10 cellular contexts compared by ENCODE assay signal in genomic region chr2:229342376-229342775, GRCh38.
DNase-seq lines count a peak whose midpoint lies in the region; ATAC-seq and TF ChIP-seq lines count a peak whose summit lies in the region.
"Had no signal": no experiment of that assay in that cellular context is flagged by ENCODE, and none has a peak within 500 bp of the region (broad histone marks: within the 10 kb centered on the region; RNA-seq: fewer than 3 reads in every experiment).

No MANE protein-coding gene starts in this region.

- POLR2A ChIA-PET in RWPE1 (lab: Yijun Ruan, JAX; ENCODE audit: low non-redundant PET), result no interaction called here

- no peak overlapping the region for H3K4me3 ChIP-seq in right cardiac atrium (ENCODE audit: low read length)
- no peak overlapping the region for H3K4me3 ChIP-seq in transverse colon

- H3K4me3 Mint-ChIP-seq in activated CD8-positive, alpha-beta memory T cell treated with anti-CD3 and anti-CD28 coated beads, Interleukin-2, amount 10 ng/mL, durations not matched to agents 7 days and 5 days, result no peak overlapping the region
- H3K4me3 Mint-ChIP-seq: activated B cell treated with CpG ODN at 0.5 μM for 24 hours, memory B cell had no signal

- no peaks in the 10 kb centered on the region for H3K27me3 Mint-ChIP-seq in activated CD8-positive, alpha-beta memory T cell treated with anti-CD3 and anti-CD28 coated beads, Interleukin-2, amount 10 ng/mL, durations not matched to agents 7 days and 5 days

- H3K9me3 Mint-ChIP-seq in activated CD8-positive, alpha-beta memory T cell treated with anti-CD3 and anti-CD28 coated beads, Interleukin-2, amount 10 ng/mL, durations not matched to agents 7 days and 5 days (ENCODE audit: low read depth), result peaks cover 2% of the 10 kb centered on the region
- H3K9me3 Mint-ChIP-seq: activated B cell treated with CpG ODN at 0.5 μM for 24 hours, memory B cell had no signal

- 43% methylated on average over 4 of the region's 4 CpGs for WGBS in right cardiac atrium
- WGBS in transverse colon (ENCODE audit: low coverage in 1 of 2), 2 donors, result 40 to 50% methylated on average over 1 to 4 of the region's 4 CpGs

- no peaks in the 10 kb centered on the region for H3K36me3 ChIP-seq in transverse colon

- peak overlapping the region; percentile 71 for H3K27ac ChIP-seq in RWPE1
- no peak overlapping the region for H3K27ac ChIP-seq in right cardiac atrium (ENCODE audit: low read length)
- no peak overlapping the region for H3K27ac ChIP-seq in transverse colon

- DNase-seq in activated CD8-positive, alpha-beta memory T cell treated with anti-CD3 and anti-CD28 coated beads, Interleukin-2, amount 50 U/mL, for 48 hours, result peak; percentile 49
- no peak for DNase-seq in activated CD8-positive, alpha-beta memory T cell treated with anti-CD3 and anti-CD28 coated beads, Interleukin-2, amount 10 ng/mL, durations not matched to agents 7 days and 5 days
- DNase-seq in RWPE1 (ENCODE audit: low spot score), result peak; percentile 40
- peak in 2 of 3 donors; percentile 67 to 80 for DNase-seq in right cardiac atrium
- DNase-seq in transverse colon, result peak; percentile 31
- DNase-seq: activated B cell treated with CpG ODN at 0.5 μM for 24 hours had no signal

- TF ChIP-seq EP300 in transverse colon (IDR thresholded peaks at IDR 0.05; ENCODE audit: low read depth), result no peak

- intact Hi-C loops in right cardiac atrium (cut with DNase I), result loop anchor here in 2 of 4 donors (10.0 kb wide), 1 partner anchor 242 kb away; no protein-coding TSS in a partner anchor
- intact Hi-C loops in transverse colon (cut with DNase I; ENCODE audit: low total_unique reads), result no loop called here

- no peaks in the 10 kb centered on the region for H3K27me3 ChIP-seq in right cardiac atrium (ENCODE audit: control insufficient read depth, insufficient read depth)
- H3K27me3 ChIP-seq in transverse colon, result no peaks in the 10 kb centered on the region

- H3K36me3 Mint-ChIP-seq in activated CD8-positive, alpha-beta memory T cell treated with anti-CD3 and anti-CD28 coated beads, Interleukin-2, amount 10 ng/mL, durations not matched to agents 7 days and 5 days, result no peaks in the 10 kb centered on the region
- H3K36me3 Mint-ChIP-seq: memory B cell had no signal

- no peak overlapping the region for H3K27ac Mint-ChIP-seq in activated CD8-positive, alpha-beta memory T cell treated with anti-CD3 and anti-CD28 coated beads, Interleukin-2, amount 10 ng/mL, durations not matched to agents 7 days and 5 days
- H3K27ac Mint-ChIP-seq: activated B cell treated with CpG ODN at 0.5 μM for 24 hours, memory B cell had no signal

- CTCF ChIA-PET in activated CD8-positive, alpha-beta memory T cell treated with anti-CD3 and anti-CD28 coated beads, Interleukin-2, amount 10 ng/mL, durations not matched to agents 7 days and 5 days (lab: Charles Lee), result no interaction called here
- CTCF ChIA-PET in RWPE1 (lab: Yijun Ruan, JAX), result interaction anchor here (0.6 to 1.5 kb wide), 4 partner anchors 21 to 493 kb away, joined by 3 to 6 read pairs (median 4); no protein-coding TSS in a partner anchor

- no peak for ATAC-seq in activated CD8-positive, alpha-beta memory T cell treated with anti-CD3 and anti-CD28 coated beads, Interleukin-2, amount 10 ng/mL, durations not matched to agents 7 days and 5 days
- ATAC-seq in right cardiac atrium, result no peak
- ATAC-seq in GM18873 (IDR thresholded peaks at IDR 0.05; ENCODE audit: low FRiP score, unreplicated experiment), result no peak
- ATAC-seq in HG02623 (IDR thresholded peaks at IDR 0.05; ENCODE audit: unreplicated experiment), result no peak
- ATAC-seq in HG03432 (IDR thresholded peaks at IDR 0.05; ENCODE audit: unreplicated experiment), result no peak

- H3K4me1 ChIP-seq in right cardiac atrium (ENCODE audit: control insufficient read depth, insufficient read depth, low read length) (no peaks in the 10 kb centered on the region), transverse colon (no peaks in the 10 kb centered on the region)

- TF ChIP-seq POLR2A in transverse colon (IDR thresholded peaks at IDR 0.05), result no peak

- TF ChIP-seq CTCF in RWPE1 (conservative IDR thresholded peaks at IDR 0.05; ENCODE audit: low read depth), result no peak; the same call in 1 of the 2 replicates
- no peak for TF ChIP-seq CTCF in transverse colon (IDR thresholded peaks at IDR 0.05)

- H3K9me3 ChIP-seq in right cardiac atrium (ENCODE audit: control insufficient read depth, low read length), result no peaks in the 10 kb centered on the region
- H3K9me3 ChIP-seq in transverse colon, result no peaks in the 10 kb centered on the region

- in situ Hi-C loops in transverse colon (cut with MboI; ENCODE audit: low pct_ligation_motif_present in 1 of 4, low pct_unique_long_range_greater_than_20kb in 1 of 4, low sequenced_read_pairs in 3 of 4), result no loop called here

- no peaks in the 10 kb centered on the region for H3K4me1 Mint-ChIP-seq in activated CD8-positive, alpha-beta memory T cell treated with anti-CD3 and anti-CD28 coated beads, Interleukin-2, amount 10 ng/mL, durations not matched to agents 7 days and 5 days
- H3K4me1 Mint-ChIP-seq: activated B cell treated with CpG ODN at 0.5 μM for 24 hours, memory B cell had no signal
